16 cellular contexts compared by ENCODE assay signal in the genomic region with DNA sequence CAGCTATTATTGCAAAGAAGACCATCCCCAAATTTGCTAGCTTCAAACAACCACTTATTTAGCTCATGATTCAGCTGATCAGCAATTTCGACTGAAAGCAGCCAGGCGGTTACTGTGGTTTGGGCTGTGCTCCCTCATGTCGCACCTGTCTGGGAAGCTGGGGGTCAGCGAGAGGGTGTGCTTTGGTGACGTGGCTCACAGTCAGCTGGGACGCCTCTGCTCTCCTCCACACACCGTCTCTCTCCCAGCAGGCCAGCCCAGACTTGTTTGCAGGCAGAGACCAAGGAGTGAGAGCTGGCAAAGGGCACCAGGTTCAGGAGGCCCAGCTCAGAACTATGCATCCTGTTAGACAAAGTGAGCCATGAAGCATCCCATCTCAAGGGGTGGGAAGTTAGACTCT.
DNase-seq lines count a peak whose midpoint lies in the region; ATAC-seq, FAIRE-seq and TF ChIP-seq lines count a peak whose summit lies in the region.
"Had no signal": no experiment of that assay in that cellular context is flagged by ENCODE, and none has a peak within 500 bp of the region (broad histone marks: within the 10 kb centered on the region; RNA-seq: fewer than 3 reads in every experiment).

No MANE protein-coding gene starts in this region.

- H3K4me1 ChIP-seq in SJCRH30: peaks cover 10% of the 10 kb centered on the region
- H3K4me1 ChIP-seq in mucosa of descending colon (ENCODE audit: low read depth): no peaks in the 10 kb centered on the region
- H3K4me1 ChIP-seq in gastroesophageal sphincter: no peaks in the 10 kb centered on the region

- no peak overlapping the region for H3K4me3 ChIP-seq in SJCRH30
- no peak overlapping the region for H3K4me3 ChIP-seq in mucosa of descending colon
- H3K4me3 ChIP-seq in gastroesophageal sphincter: no peak overlapping the region
- H3K4me3 ChIP-seq: SK-N-MC, thoracic aorta had no signal

- no peak for TF ChIP-seq EP300 in gastroesophageal sphincter (IDR thresholded peaks at IDR 0.05)

- no peaks in the 10 kb centered on the region for H3K4me1 Mint-ChIP-seq in nephron progenitor cell
- peaks cover 9% of the 10 kb centered on the region for H3K4me1 Mint-ChIP-seq in HFFc6 (ENCODE audit: low read depth)
- H3K4me1 Mint-ChIP-seq: activated naive CD8-positive, alpha-beta T cell treated with anti-CD3 and anti-CD28 coated beads, Interleukin-2, amount 10 ng/mL, durations not matched to agents 7 days and 5 days had no signal

- H3K36me3 ChIP-seq in SJCRH30: no peaks in the 10 kb centered on the region
- H3K36me3 ChIP-seq in mucosa of descending colon (ENCODE audit: low read depth): no peaks in the 10 kb centered on the region
- no peaks in the 10 kb centered on the region for H3K36me3 ChIP-seq in gastroesophageal sphincter
- H3K36me3 ChIP-seq: thoracic aorta had no signal

- no peak for TF ChIP-seq POLR2A in GM12892 (IDR thresholded peaks at IDR 0.05; ENCODE audit: low read depth, low read length)
- no peak for TF ChIP-seq POLR2A in gastroesophageal sphincter (IDR thresholded peaks at IDR 0.05)

- peak; percentile 65 for FAIRE-seq in GM12892 (lab: Jason Lieb, UNC)

- peak; percentile 75 for ATAC-seq in HG03280 (IDR thresholded peaks at IDR 0.05; ENCODE audit: unreplicated experiment)
- peak; percentile 54 for ATAC-seq in mucosa of descending colon
- ATAC-seq in gastroesophageal sphincter: no peak

- H3K9me3 Mint-ChIP-seq in nephron progenitor cell: peaks cover 19% of the 10 kb centered on the region
- H3K9me3 Mint-ChIP-seq in HFFc6: no peaks in the 10 kb centered on the region
- H3K9me3 Mint-ChIP-seq: CD4-positive, alpha-beta T cell had no signal

- intact Hi-C loops in mucosa of descending colon (cut with DNase I, micrococcal nuclease): no loop called here

- H3K27me3 ChIP-seq in SJCRH30 (no peaks in the 10 kb centered on the region), gastroesophageal sphincter (no peaks in the 10 kb centered on the region)

- no peak overlapping the region for H3K27ac Mint-ChIP-seq in nephron progenitor cell
- H3K27ac Mint-ChIP-seq in HFFc6: no peak overlapping the region
- H3K27ac Mint-ChIP-seq: activated naive CD8-positive, alpha-beta T cell treated with anti-CD3 and anti-CD28 coated beads, Interleukin-2, amount 10 ng/mL, durations not matched to agents 7 days and 5 days; CD4-positive, alpha-beta T cell had no signal

- TF ChIP-seq CTCF in mucosa of descending colon (IDR thresholded peaks at IDR 0.05) (no peak), nephron progenitor cell (IDR thresholded peaks at IDR 0.05) (no peak), gastroesophageal sphincter (IDR thresholded peaks at IDR 0.05) (no peak), HFFc6 (IDR thresholded peaks at IDR 0.05) (no peak)

- H3K36me3 Mint-ChIP-seq in nephron progenitor cell (ENCODE audit: low read depth) (no peaks in the 10 kb centered on the region), HFFc6 (ENCODE audit: low read depth) (peaks cover 4% of the 10 kb centered on the region; the same call in 1 of the 2 replicates)
- H3K36me3 Mint-ChIP-seq: activated naive CD8-positive, alpha-beta T cell treated with anti-CD3 and anti-CD28 coated beads, Interleukin-2, amount 10 ng/mL, durations not matched to agents 7 days and 5 days had no signal

- H3K27me3 Mint-ChIP-seq in nephron progenitor cell (ENCODE audit: low read depth, poor library complexity) (peaks cover 11% of the 10 kb centered on the region), HFFc6 (ENCODE audit: insufficient read depth) (peaks cover 51% of the 10 kb centered on the region)

- H3K4me3 Mint-ChIP-seq in nephron progenitor cell (no peak overlapping the region), HFFc6 (no peak overlapping the region)
- H3K4me3 Mint-ChIP-seq: activated naive CD8-positive, alpha-beta T cell treated with anti-CD3 and anti-CD28 coated beads, Interleukin-2, amount 10 ng/mL, durations not matched to agents 7 days and 5 days; CD4-positive, alpha-beta T cell had no signal

- H3K9me3 ChIP-seq in SJCRH30 (replicated peaks) (no peaks in the 10 kb centered on the region), mucosa of descending colon (no peaks in the 10 kb centered on the region), gastroesophageal sphincter (peaks cover 0 to 22% (median 0%) of the 10 kb centered on the region in 3 donors)
- H3K9me3 ChIP-seq: thoracic aorta had no signal

- DNase-seq in GM12892 (ENCODE audit: insufficient read length) (no peak), SJCRH30 (peak; percentile 66 to 75), mucosa of descending colon (no peak), nephron progenitor cell (no peak), GDM1 (lab: John Stamatoyannopoulos, UW) (no peak), HFFc6 (no peak)
- DNase-seq: activated CD8-positive, alpha-beta memory T cell treated with anti-CD3 and anti-CD28 coated beads, Interleukin-2, amount 50 U/mL, for 48 hours; activated naive CD8-positive, alpha-beta T cell treated with anti-CD3 and anti-CD28 coated beads, Interleukin-2, amount 10 ng/mL, durations not matched to agents 7 days and 5 days; CD4-positive, alpha-beta T cell; erythroblast; NCI-H1048; NCI-H82 had no signal

- 64 to 80% methylated on average over 1 to 7 of the region's 7 CpGs for WGBS in gastroesophageal sphincter (ENCODE audit: low coverage in 1 of 2), 2 donors

- no peak overlapping the region for H3K27ac ChIP-seq in SJCRH30
- no peak overlapping the region for H3K27ac ChIP-seq in gastroesophageal sphincter
- H3K27ac ChIP-seq: SK-N-MC, thoracic aorta had no signal

Comparison
In these comparisons a context has a peak if more than half of its experiments do, and no peak if none do; other contexts are left out.
1. DNase-seq: peak in SJCRH30 (2 of 2); none in GM12892 (single experiment), mucosa of descending colon (0 of 3), nephron progenitor cell (single experiment), GDM1 (single experiment) and HFFc6 (single experiment).